ENCODE assay signal across 13 cellular contexts in the genomic region with DNA sequence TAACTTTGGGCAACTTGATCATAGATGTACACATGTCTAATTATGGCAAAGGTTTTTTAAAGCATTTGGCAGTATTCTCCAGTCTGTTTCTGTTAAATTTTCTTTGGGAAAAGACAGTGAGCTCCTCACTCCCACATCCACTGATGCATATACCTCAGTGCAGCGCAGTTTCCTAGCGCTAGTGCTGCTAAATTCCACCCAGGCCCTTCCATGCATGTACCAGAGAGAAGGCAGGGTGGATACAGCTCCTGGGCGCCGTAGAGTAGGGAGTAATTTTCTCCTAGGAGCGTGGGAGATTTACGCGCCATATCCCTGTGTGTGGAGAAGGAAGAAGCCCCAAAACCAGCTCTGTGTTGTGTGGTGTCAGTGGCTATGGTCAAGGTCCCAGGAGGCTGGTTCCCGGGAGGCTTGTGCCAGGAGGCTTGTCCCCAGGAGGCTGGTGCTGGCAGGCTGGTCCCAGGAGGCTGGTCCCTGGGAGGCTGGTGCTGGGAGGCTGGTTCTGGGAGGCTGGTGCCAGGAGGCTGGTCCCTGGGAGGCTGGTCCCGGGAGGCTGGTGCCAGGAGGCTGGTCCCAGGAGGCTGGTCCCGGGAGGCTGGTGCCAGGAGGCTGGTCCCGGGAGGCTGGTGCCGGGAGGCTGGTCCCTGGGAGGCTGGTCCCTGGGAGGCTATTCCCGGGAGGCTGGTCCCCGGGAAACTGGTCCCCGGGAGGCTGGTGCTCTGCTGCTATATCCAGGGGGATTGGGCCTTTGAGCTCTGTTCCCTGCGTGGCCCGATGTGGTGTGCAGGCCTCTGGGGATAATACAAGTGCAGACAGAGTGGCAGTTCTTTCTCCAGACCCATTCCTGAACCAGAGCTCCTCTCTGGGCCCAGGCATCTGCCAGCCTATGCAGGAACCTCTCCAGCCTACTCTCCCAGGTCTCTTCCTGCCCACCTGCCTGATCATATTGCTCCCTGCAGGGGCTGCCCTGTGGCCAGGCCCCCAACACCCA.
"Had no signal": no experiment of that assay in that cellular context is flagged by ENCODE, and none has a peak within 500 bp of the region (broad histone marks: within the 10 kb centered on the region; RNA-seq: fewer than 3 reads in every experiment).

No MANE protein-coding gene starts in this region.

- H3K9me3 ChIP-seq: adrenal gland, stomach, tibial nerve had no signal

- H3K4me1 Mint-ChIP-seq: WTC11 had no signal

- H3K27ac ChIP-seq: adrenal gland, SK-N-MC, stomach, tibial nerve had no signal

- H3K9me3 Mint-ChIP-seq: activated T-helper 1 cell treated with anti-CD3 and anti-CD28 coated beads, Interleukin-12 subunit alpha, Interleukin-12 subunit beta, Interleukin-2, Interleukin-4 antibody, amounts not matched to agents 30 ng/mL and 10 ng/mL and 1 ng/mL, durations not matched to agents 14 hours and 24 hours and 36 hours; natural killer cell; WTC11 had no signal

- H3K27me3 ChIP-seq: adrenal gland, stomach, tibial nerve had no signal

- H3K4me3 Mint-ChIP-seq: activated CD8-positive, alpha-beta T cell treated with anti-CD3 and anti-CD28 coated beads, Interleukin-2, amount 10 ng/mL, durations not matched to agents 7 days and 5 days; activated T-helper 1 cell treated with anti-CD3 and anti-CD28 coated beads, Interleukin-12 subunit alpha, Interleukin-12 subunit beta, Interleukin-2, Interleukin-4 antibody, amounts not matched to agents 30 ng/mL and 10 ng/mL and 1 ng/mL, durations not matched to agents 14 hours and 24 hours and 36 hours; natural killer cell; WTC11 had no signal

- H3K36me3 Mint-ChIP-seq: natural killer cell, WTC11 had no signal

- ATAC-seq: activated CD8-positive, alpha-beta T cell treated with anti-CD3 and anti-CD28 coated beads, Interleukin-2, amount 10 ng/mL, durations not matched to agents 7 days and 5 days; esophagus mucosa; natural killer cell; WTC11 had no signal

- H3K4me3 ChIP-seq: adrenal gland, SK-N-MC, stomach, tibial nerve had no signal

- DNase-seq: activated CD4-positive, alpha-beta T cell treated with anti-CD3 and anti-CD28 coated beads for 48 hours; activated CD8-positive, alpha-beta memory T cell treated with anti-CD3 and anti-CD28 coated beads, Interleukin-2, amount 50 U/mL, for 48 hours; activated CD8-positive, alpha-beta T cell treated with anti-CD3 and anti-CD28 coated beads, Interleukin-2, amount 10 ng/mL, durations not matched to agents 7 days and 5 days; activated naive CD4-positive, alpha-beta T cell treated with anti-CD3 and anti-CD28 coated beads, Interleukin-2, amount 50 U/mL, for 16 hours; dermis blood vessel endothelial cell; natural killer cell; stomach had no signal

- H3K36me3 ChIP-seq: adrenal gland had no signal

- H3K27ac Mint-ChIP-seq: activated CD8-positive, alpha-beta T cell treated with anti-CD3 and anti-CD28 coated beads, Interleukin-2, amount 10 ng/mL, durations not matched to agents 7 days and 5 days; activated T-helper 1 cell treated with anti-CD3 and anti-CD28 coated beads, Interleukin-12 subunit alpha, Interleukin-12 subunit beta, Interleukin-2, Interleukin-4 antibody, amounts not matched to agents 30 ng/mL and 10 ng/mL and 1 ng/mL, durations not matched to agents 14 hours and 24 hours and 36 hours; WTC11 had no signal
